Comparison of ENCODE assay signal across 8 cellular contexts in genomic region chr1:25566730-25567341, GRCh38. TPM values are rescaled to one million over a fixed set of nuclear protein-coding genes. Genes with fewer than 3 reads are reported as not detected.
DNase-seq lines count a peak whose midpoint lies in the region; ATAC-seq and TF ChIP-seq lines count a peak whose summit lies in the region.

No MANE protein-coding gene starts in this region.

- peaks cover 0 to 42% (median 21%) of the 10 kb centered on the region in 9 donors for H3K36me3 ChIP-seq in heart right ventricle

- WGBS in heart right ventricle, 2 donors, result 50 to 57% methylated on average over 21 of the region's 21 CpGs

- peaks cover 40% of the 10 kb centered on the region for H3K36me3 Mint-ChIP-seq in activated naive CD4-positive, alpha-beta T cell treated with anti-CD3 and anti-CD28 coated beads, Interleukin-2, amount 10 ng/mL, durations not matched to agents 7 days and 5 days

- H3K27me3 Mint-ChIP-seq in activated naive CD4-positive, alpha-beta T cell treated with anti-CD3 and anti-CD28 coated beads, Interleukin-2, amount 10 ng/mL, durations not matched to agents 7 days and 5 days, result no peaks in the 10 kb centered on the region

- H3K4me1 Mint-ChIP-seq in activated naive CD4-positive, alpha-beta T cell treated with anti-CD3 and anti-CD28 coated beads, Interleukin-2, amount 10 ng/mL, durations not matched to agents 7 days and 5 days, result peaks cover 73% of the 10 kb centered on the region

- H3K27ac Mint-ChIP-seq in activated naive CD4-positive, alpha-beta T cell treated with anti-CD3 and anti-CD28 coated beads, Interleukin-2, amount 10 ng/mL, durations not matched to agents 7 days and 5 days, result peak overlapping the region; percentile 82

- no peaks in the 10 kb centered on the region for H3K9me3 ChIP-seq in heart right ventricle

- ATAC-seq in heart right ventricle (peak; percentile 40 to 77 (median 66)), GM21367 (IDR thresholded peaks at IDR 0.05; ENCODE audit: unreplicated experiment) (no peak), HG03442 (IDR thresholded peaks at IDR 0.05; ENCODE audit: unreplicated experiment) (no peak)
- peak; percentile 24 for ATAC-seq in stimulated activated naive CD8-positive, alpha-beta T cell treated with anti-CD3 and anti-CD28 coated beads, Interleukin-15, Interleukin-2, amounts not matched to agents 100 U/mL and 50 U/mL, for 24 hours

- peaks cover 17 to 58% (median 40%) of the 10 kb centered on the region in 9 donors for H3K4me1 ChIP-seq in heart right ventricle

- peak in 3 of 9 donors; percentile 8 to 14 (median 12) for TF ChIP-seq CTCF in heart right ventricle (IDR thresholded peaks at IDR 0.05)

- H3K4me3 Mint-ChIP-seq in activated naive CD4-positive, alpha-beta T cell treated with anti-CD3 and anti-CD28 coated beads, Interleukin-2, amount 10 ng/mL, durations not matched to agents 7 days and 5 days, result no peak overlapping the region

- DNase-seq in NCI-H1694 treated with DMSO at 0.1 percent for 48 hours (lab: John Stamatoyannopoulos, UW), result peak; percentile 16
- no peak for DNase-seq in NCI-H1694 (lab: John Stamatoyannopoulos, UW)
- peak; percentile 57 for DNase-seq in activated naive CD4-positive, alpha-beta T cell treated with anti-CD3 and anti-CD28 coated beads, Interleukin-2, amount 10 ng/mL, durations not matched to agents 7 days and 5 days
- peak; percentile 68 for DNase-seq in heart right ventricle
- peak; percentile 69 for DNase-seq in stimulated activated naive CD8-positive, alpha-beta T cell treated with anti-CD3 and anti-CD28 coated beads, Interleukin-15, Interleukin-2, amounts not matched to agents 100 U/mL and 50 U/mL, for 24 hours
- no peak for DNase-seq in H4 (ENCODE audit: low spot score)

- no peaks in the 10 kb centered on the region for H3K9me3 Mint-ChIP-seq in activated naive CD4-positive, alpha-beta T cell treated with anti-CD3 and anti-CD28 coated beads, Interleukin-2, amount 10 ng/mL, durations not matched to agents 7 days and 5 days

- intact Hi-C loops in heart right ventricle (cut with DNase I), result no loop called here

- no peak overlapping the region for H3K4me3 ChIP-seq in heart right ventricle

- peak overlapping the region; percentile 8 to 87 (median 74) for H3K27ac ChIP-seq in heart right ventricle

- CTCF ChIA-PET in activated naive CD4-positive, alpha-beta T cell treated with anti-CD3 and anti-CD28 coated beads, Interleukin-2, amount 10 ng/mL, durations not matched to agents 7 days and 5 days (lab: Charles Lee), result interaction anchor here (0.9 to 2.2 kb wide), 3 partner anchors 13 to 63 kb away, joined by 3 to 5 read pairs (median 4); no protein-coding TSS in a partner anchor

- H3K27me3 ChIP-seq in heart right ventricle, result no peaks in the 10 kb centered on the region

RNA-seq across cellular contexts. Expression of gene LDLRAP1, which starts 23.4 kb away (rescaled TPM):
- 10 to 100 TPM in 6 of 10 donors, 1 to 10 TPM in 4; 8.5 to 16.1 (median 11.6) TPM for total RNA-seq in heart right ventricle
- polyA plus RNA-seq in heart right ventricle, result 10 to 100 TPM in 1 of 2 donors, 1 to 10 TPM in 1; 9.9 to 10.5 TPM
- total RNA-seq in H4 (2014; rRNA removed; shearing (Covaris generic)), result 9.5 and 12.5 TPM in 2 replicates

RNA-seq across cellular contexts. Expression of gene MAN1C1, which starts 49.8 kb away (rescaled TPM):
- 10 to 100 TPM in 9 of 10 donors, 1 to 10 TPM in 1; 9.7 to 23.4 (median 14.2) TPM for total RNA-seq in heart right ventricle
- 10 to 100 TPM; 10.1 to 11.3 TPM for polyA plus RNA-seq in heart right ventricle
- 0.95 TPM in 1 of 2 replicates, not detected in the other for total RNA-seq in H4 (2014; rRNA removed; shearing (Covaris generic))

Comparison
In these comparisons a context has a peak if more than half of its experiments do, and no peak if none do; other contexts are left out.
1. DNase-seq: peak in NCI-H1694 treated with DMSO at 0.1 percent for 48 hours (single experiment), activated naive CD4-positive, alpha-beta T cell treated with anti-CD3 and anti-CD28 coated beads, Interleukin-2, amount 10 ng/mL, durations not matched to agents 7 days and 5 days (single experiment), heart right ventricle (2 of 2) and stimulated activated naive CD8-positive, alpha-beta T cell treated with anti-CD3 and anti-CD28 coated beads, Interleukin-15, Interleukin-2, amounts not matched to agents 100 U/mL and 50 U/mL, for 24 hours (single experiment); none in NCI-H1694 (single experiment) and H4 (single experiment).
2. ATAC-seq: peak in heart right ventricle (8 of 8) and stimulated activated naive CD8-positive, alpha-beta T cell treated with anti-CD3 and anti-CD28 coated beads, Interleukin-15, Interleukin-2, amounts not matched to agents 100 U/mL and 50 U/mL, for 24 hours (single experiment); none in GM21367 (single experiment) and HG03442 (single experiment).